In the genomic region with DNA sequence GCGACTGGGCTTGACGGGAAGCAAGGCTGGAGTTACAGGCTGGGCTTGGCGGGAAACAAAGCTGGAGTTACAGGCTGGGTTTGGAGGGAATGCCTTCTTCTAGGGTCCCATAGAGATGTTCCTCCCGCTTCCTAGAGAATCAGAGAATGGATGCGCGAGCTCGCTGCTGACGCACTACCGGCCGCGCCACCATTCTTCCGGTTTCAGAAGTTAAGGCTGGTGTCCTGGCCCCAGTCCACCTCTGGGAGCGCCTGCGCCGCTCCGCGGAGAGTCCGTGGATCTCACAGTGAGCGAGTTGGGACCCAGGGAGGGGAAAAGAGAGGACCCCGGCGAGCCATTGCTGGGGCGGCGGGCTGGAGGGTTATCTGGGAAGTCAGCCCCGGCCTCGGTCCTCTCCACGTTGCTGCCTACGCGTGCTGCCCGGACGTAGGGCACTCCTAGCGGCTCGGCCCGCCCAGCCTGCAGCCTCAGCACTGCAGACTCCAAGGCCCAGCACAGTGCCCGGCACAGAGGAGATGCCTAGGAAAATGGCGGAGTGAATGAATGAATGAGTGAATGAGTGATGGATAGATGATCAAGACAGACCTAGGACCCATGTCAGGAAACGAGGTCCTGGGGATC, we compare ENCODE assay signal across 8 cellular contexts.
A peak's percentile ranks its signal among the peaks of the same experiment; 100 is the strongest.
DNase-seq lines count a peak whose midpoint lies in the region; TF ChIP-seq lines count a peak whose summit lies in the region.

ZNF502 (plus strand) TSS at position 206 of the 621 bp plus-strand sequence. CDS start 7,602 bp downstream, outside the sequence.

- CTCF ChIA-PET in GM10248 (lab: Yijun Ruan, JAX): interaction anchor here (1.1 to 1.4 kb wide), 3 partner anchors 10 to 22 kb away, joined by 3 to 5 read pairs (median 3); no protein-coding TSS in a partner anchor

- TF ChIP-seq CTCF in GM10248 (IDR thresholded peaks at IDR 0.05; ENCODE audit: control extremely low read depth, extremely low read depth, low read depth, missing control alignments) (no peak), epithelial cell of esophagus (IDR thresholded peaks at IDR 0.05; ENCODE audit: insufficient read depth, low read depth, low read length, missing control alignments) (peak; percentile 42)

- POLR2A ChIA-PET in GM10248 (lab: Yijun Ruan, JAX): no interaction called here

- H3K4me3 ChIP-seq in epithelial cell of esophagus (ENCODE audit: low read length): peak within 1 kb of the TSS; percentile 90

- peak; percentile 25 for DNase-seq in GM10248 (ENCODE audit: extremely low spot score)
- peak; percentile 56 to 70 for DNase-seq in NCI-H524 (lab: John Stamatoyannopoulos, UW)
- peak; percentile 61 for DNase-seq in activated T-cell treated with anti-CD3 and anti-CD28 coated beads, Interleukin-2, amount 50 U/mL, for 1 hour
- DNase-seq in epithelial cell of esophagus (ENCODE audit: low read depth): peak; percentile 91
- peak; percentile 90 for DNase-seq in midbrain (lab: John Stamatoyannopoulos, UW)
- DNase-seq in stimulated activated CD8-positive, alpha-beta memory T cell treated with anti-CD3 and anti-CD28 coated beads, Interleukin-15, amount 100 ng/mL, for 4 hours (ENCODE audit: low read depth in 2 of 2): peak; percentile 26 to 46
- no peak for DNase-seq in NOMO-1 (lab: John Stamatoyannopoulos, UW; ENCODE audit: unreplicated experiment in 2 of 2)
- DNase-seq in NCI-H2196 treated with DMSO at 0.1 percent for 48 hours (lab: John Stamatoyannopoulos, UW; ENCODE audit: unreplicated experiment): no peak

Comparison
In these comparisons a context has a peak if more than half of its experiments do, and no peak if none do; other contexts are left out.
1. DNase-seq: peak in GM10248 (single experiment), NCI-H524 (2 of 2), activated T-cell treated with anti-CD3 and anti-CD28 coated beads, Interleukin-2, amount 50 U/mL, for 1 hour (single experiment), epithelial cell of esophagus (single experiment), midbrain (single experiment) and stimulated activated CD8-positive, alpha-beta memory T cell treated with anti-CD3 and anti-CD28 coated beads, Interleukin-15, amount 100 ng/mL, for 4 hours (2 of 2); none in NOMO-1 (0 of 2) and NCI-H2196 treated with DMSO at 0.1 percent for 48 hours (single experiment).